In genomic region chr3:47414161-47414564, GRCh38 we compare ENCODE assay signal across 1 cellular context.
TF ChIP-seq lines count a peak whose summit lies in the region.

No MANE protein-coding gene starts in this region.

TF ChIP-seq in HepG2, 621 proteins besides CTCF, POLR2A, EP300 and RAD21 (continued from another document):
- no peak for TF ChIP-seq ZHX2 (IDR thresholded peaks at IDR 0.05; ENCODE audit: low read depth)
- TF ChIP-seq ZHX2 (CRISPR knock-in tag; IDR thresholded peaks at IDR 0.05; ENCODE audit: borderline replicate concordance), result no peak
- TF ChIP-seq HOXA3 (CRISPR knock-in tag; IDR thresholded peaks at IDR 0.05), result 0 out of 2 replicates have a peak, but pooled peaks have one; percentile 49
- TF ChIP-seq PAXIP1 (CRISPR knock-in tag; conservative IDR thresholded peaks at IDR 0.05), result peak; percentile 52
- TF ChIP-seq ATF2 (CRISPR knock-in tag; IDR thresholded peaks at IDR 0.05), result no peak
- no peak for TF ChIP-seq ZC3H4 (CRISPR knock-in tag; IDR thresholded peaks at IDR 0.05; ENCODE audit: borderline replicate concordance)
- TF ChIP-seq MAZ (IDR thresholded peaks at IDR 0.05; ENCODE audit: borderline replicate concordance, low read depth, low read length), result no peak
- peak; percentile 25; the same call in 1 of the 2 replicates for TF ChIP-seq MAZ (CRISPR knock-in tag; IDR thresholded peaks at IDR 0.05; ENCODE audit: low read depth)
- TF ChIP-seq ZNF724P (CRISPR knock-in tag; IDR thresholded peaks at IDR 0.05; ENCODE audit: borderline replicate concordance), result no peak
- TF ChIP-seq SOX5 (CRISPR knock-in tag; IDR thresholded peaks at IDR 0.05; ENCODE audit: borderline replicate concordance), result no peak
- TF ChIP-seq SYNCRIP (IDR thresholded peaks at IDR 0.05; ENCODE audit: insufficient read depth, low read depth, low read length), result no peak
- TF ChIP-seq ZFP91 (CRISPR knock-in tag; IDR thresholded peaks at IDR 0.05; ENCODE audit: borderline replicate concordance), result peak; percentile 44; the same call in 1 of the 2 replicates
- TF ChIP-seq SOX6 (IDR thresholded peaks at IDR 0.05), result no peak
- peak; percentile 43 for TF ChIP-seq SOX6 (CRISPR knock-in tag; IDR thresholded peaks at IDR 0.05)
- 0 out of 2 replicates have a peak, but pooled peaks have one; percentile 25 for TF ChIP-seq DPF2 (CRISPR knock-in tag; IDR thresholded peaks at IDR 0.05; ENCODE audit: borderline replicate concordance, low read depth)
- no peak for TF ChIP-seq FUBP1 (CRISPR knock-in tag; IDR thresholded peaks at IDR 0.05; ENCODE audit: borderline replicate concordance)
- TF ChIP-seq BCL6 (CRISPR knock-in tag; IDR thresholded peaks at IDR 0.05), result 0 out of 2 replicates have a peak, but pooled peaks have one; percentile 29
- TF ChIP-seq MTA1 (CRISPR knock-in tag; IDR thresholded peaks at IDR 0.05; ENCODE audit: borderline replicate concordance), result peak; percentile 65; the same call in 1 of the 2 replicates
- no peak for TF ChIP-seq MXI1 (IDR thresholded peaks at IDR 0.05; ENCODE audit: borderline replicate concordance, low read depth, low read length)
- 0 out of 2 replicates have a peak, but pooled peaks have one; percentile 42 for TF ChIP-seq ZBTB7A (CRISPR knock-in tag; IDR thresholded peaks at IDR 0.05)
